ENCODE assay signal across 8 cellular contexts in genomic region chr3:107697855-107698254, GRCh38.
DNase-seq lines count a peak whose midpoint lies in the region; FAIRE-seq and TF ChIP-seq lines count a peak whose summit lies in the region.
"Not testable (repeated sequence)": the region's sequence is repeated elsewhere in the genome, so short reads cannot be mapped to it uniquely, and the experiment has no call there.

No MANE protein-coding gene starts in this region.

- TF ChIP-seq EP300 in esophagus muscularis mucosa (IDR thresholded peaks at IDR 0.05): not testable (repeated sequence)

- dilution Hi-C loops in keratinocyte (cut with MboI; ENCODE audit: extremely low pct_ligation_motif_present, low sequenced_read_pairs): not testable (repeated sequence)

- intact Hi-C loops in Caco-2 (cut with micrococcal nuclease; ENCODE audit: unreplicated experiment); esophagus muscularis mucosa (cut with DNase I): not testable (repeated sequence)

- FAIRE-seq in keratinocyte (lab: Jason Lieb, UNC): not testable (repeated sequence)

- in situ Hi-C loops in brain microvascular endothelial cell (cut with HindIII; ENCODE audit: low pct_ligation_motif_present, low sequenced_read_pairs): not testable (repeated sequence)

- H3K9me3 ChIP-seq in Caco-2; esophagus muscularis mucosa; keratinocyte (ENCODE audit: control insufficient read depth, low read depth, low read length): not testable (repeated sequence)

- 72% methylated on average over 23 of the region's 23 CpGs for whole genome bisulfite sequencing in esophagus muscularis mucosa

- TF ChIP-seq CTCF in Caco-2 (IDR thresholded peaks at IDR 0.05; ENCODE audit: insufficient read depth in 1 of 2, low read depth in 1 of 2, low read length in 1 of 2, severe bottlenecking in 1 of 2, unreplicated experiment in 1 of 2); brain microvascular endothelial cell (IDR thresholded peaks at IDR 0.05; ENCODE audit: low read depth, low read length, missing control alignments); esophagus muscularis mucosa (IDR thresholded peaks at IDR 0.05); keratinocyte (optimal IDR thresholded peaks at IDR 0.05 in 1 of 3, IDR thresholded peaks at IDR 0.05 in 1 of 3, conservative IDR thresholded peaks at IDR 0.05 in 1 of 3; ENCODE audit: extremely low read depth in 1 of 3, insufficient read depth in 2 of 3, low read length in 3 of 3); nephron (IDR thresholded peaks at IDR 0.05; ENCODE audit: unreplicated experiment in 3 of 3): not testable (repeated sequence)

- H3K4me3 ChIP-seq in Caco-2 (ENCODE audit: low read depth, low read length): peak overlapping the region; percentile 44
- peak overlapping the region; percentile 52 for H3K4me3 ChIP-seq in brain microvascular endothelial cell (ENCODE audit: low read depth, low read length)
- peak overlapping the region; percentile 18 to 47 (median 24) for H3K4me3 ChIP-seq in esophagus muscularis mucosa
- peak overlapping the region in 1 of 3 experiments; percentile 8 for H3K4me3 ChIP-seq in keratinocyte (ENCODE audit: control insufficient read depth in 2 of 3, extremely low read depth in 1 of 3, insufficient read depth in 2 of 3, low read depth in 1 of 3, low read length in 3 of 3)

- POLR2A ChIA-PET in Caco-2 (lab: Charles Lee); activated CD4-positive, alpha-beta memory T cell treated with anti-CD3 and anti-CD28 coated beads, Interleukin-2, amount 10 ng/mL, durations not matched to agents 7 days and 5 days (lab: Charles Lee): not testable (repeated sequence)

- BruUV-seq in Caco-2 (replicated peaks; lab: Mats Ljungman, UMichigan): not testable (repeated sequence)

- not testable (repeated sequence) for H4K20me1 ChIP-seq in keratinocyte (ENCODE audit: control insufficient read depth, extremely low read depth, insufficient read depth, low read length)

- not testable (repeated sequence) for H3K36me3 ChIP-seq in Caco-2 (ENCODE audit: control insufficient read depth, insufficient read depth, low read length); brain microvascular endothelial cell (replicated peaks); esophagus muscularis mucosa; keratinocyte (ENCODE audit: control insufficient read depth in 2 of 2, extremely low read depth in 1 of 2, insufficient read depth in 2 of 2, low read length in 2 of 2)

- not testable (repeated sequence) for TF ChIP-seq POLR2A in esophagus muscularis mucosa (IDR thresholded peaks at IDR 0.05; ENCODE audit: low read depth)

- H3K36me3 Mint-ChIP-seq in Caco-2 (ENCODE audit: insufficient read depth, unreplicated experiment); activated CD4-positive, alpha-beta memory T cell treated with anti-CD3 and anti-CD28 coated beads, Interleukin-2, amount 10 ng/mL, durations not matched to agents 7 days and 5 days (ENCODE audit: low read depth); stimulated activated naive CD8-positive, alpha-beta T cell treated with anti-CD3 and anti-CD28 coated beads, Interleukin-15, Interleukin-2, amounts not matched to agents 100 ng/mL and 50 ng/mL, for 24 hours (ENCODE audit: low read depth): not testable (repeated sequence)
- peaks cover 14% of the 10 kb centered on the region for H3K36me3 Mint-ChIP-seq in nephron (ENCODE audit: low read depth)

- H3K27ac Mint-ChIP-seq in Caco-2 (ENCODE audit: unreplicated experiment) (peak overlapping the region; percentile 79), nephron (peak overlapping the region; percentile 47 to 93 (median 78))
- not testable (repeated sequence) for H3K27ac Mint-ChIP-seq in activated CD4-positive, alpha-beta memory T cell treated with anti-CD3 and anti-CD28 coated beads, Interleukin-2, amount 10 ng/mL, durations not matched to agents 7 days and 5 days; stimulated activated naive CD8-positive, alpha-beta T cell treated with anti-CD3 and anti-CD28 coated beads, Interleukin-15, Interleukin-2, amounts not matched to agents 100 ng/mL and 50 ng/mL, for 24 hours

- H3K27ac ChIP-seq in brain microvascular endothelial cell; esophagus muscularis mucosa (replicated peaks in 1 of 4); keratinocyte (ENCODE audit: control insufficient read depth, insufficient read depth, low read length): not testable (repeated sequence)

- H3K4me2 ChIP-seq in keratinocyte (ENCODE audit: control insufficient read depth, extremely low read depth, insufficient read depth, low read depth, low read length): peak overlapping the region; percentile 56

- H3K4me1 ChIP-seq in Caco-2: not testable (repeated sequence)
- peaks cover 0 to 15% (median 13%) of the 10 kb centered on the region in 4 donors for H3K4me1 ChIP-seq in esophagus muscularis mucosa
- H3K4me1 ChIP-seq in keratinocyte (ENCODE audit: control insufficient read depth, extremely low read depth, insufficient read depth, low read length): peaks cover 15% of the 10 kb centered on the region

- CTCF ChIA-PET in Caco-2 (lab: Charles Lee): interaction anchor here (1.1 kb wide), 1 partner anchor 12 kb away, joined by 3 read pairs; no protein-coding TSS in a partner anchor
- CTCF ChIA-PET in activated CD4-positive, alpha-beta memory T cell treated with anti-CD3 and anti-CD28 coated beads, Interleukin-2, amount 10 ng/mL, durations not matched to agents 7 days and 5 days (lab: Charles Lee): not testable (repeated sequence)

- DNase-seq in Caco-2: peak; percentile 12 to 38
- peak; percentile 12 for DNase-seq in NCI-H2171 (lab: John Stamatoyannopoulos, UW)
- not testable (repeated sequence) for DNase-seq in activated CD4-positive, alpha-beta memory T cell treated with anti-CD3 and anti-CD28 coated beads, Interleukin-2, amount 10 ng/mL, durations not matched to agents 7 days and 5 days; brain microvascular endothelial cell; esophagus muscularis mucosa (ENCODE audit: extremely low spot score); keratinocyte (ENCODE audit: low read depth, low spot score)

- not testable (repeated sequence) for H3K27me3 ChIP-seq in Caco-2 (replicated peaks; ENCODE audit: control insufficient read depth, insufficient read depth, low read length); brain microvascular endothelial cell (replicated peaks); esophagus muscularis mucosa; keratinocyte (ENCODE audit: control insufficient read depth, extremely low read depth, insufficient read depth, low read length)

- peak overlapping the region; percentile 77 for H3K4me3 Mint-ChIP-seq in Caco-2 (ENCODE audit: unreplicated experiment)
- peak overlapping the region; percentile 69 for H3K4me3 Mint-ChIP-seq in activated CD4-positive, alpha-beta memory T cell treated with anti-CD3 and anti-CD28 coated beads, Interleukin-2, amount 10 ng/mL, durations not matched to agents 7 days and 5 days
- H3K4me3 Mint-ChIP-seq in nephron: peak overlapping the region; percentile 82 to 85 (median 83)
- peak overlapping the region; percentile 71 for H3K4me3 Mint-ChIP-seq in stimulated activated naive CD8-positive, alpha-beta T cell treated with anti-CD3 and anti-CD28 coated beads, Interleukin-15, Interleukin-2, amounts not matched to agents 100 ng/mL and 50 ng/mL, for 24 hours

- H3K9me1 ChIP-seq in keratinocyte (ENCODE audit: control insufficient read depth, extremely low read depth, insufficient read depth, low read length): not testable (repeated sequence)

- peak overlapping the region; percentile 49 for H2AFZ ChIP-seq in keratinocyte (ENCODE audit: control insufficient read depth, low read length)

- not testable (repeated sequence) for H3K27me3 Mint-ChIP-seq in Caco-2 (ENCODE audit: insufficient read depth, unreplicated experiment); activated CD4-positive, alpha-beta memory T cell treated with anti-CD3 and anti-CD28 coated beads, Interleukin-2, amount 10 ng/mL, durations not matched to agents 7 days and 5 days; nephron (ENCODE audit: low read depth); stimulated activated naive CD8-positive, alpha-beta T cell treated with anti-CD3 and anti-CD28 coated beads, Interleukin-15, Interleukin-2, amounts not matched to agents 100 ng/mL and 50 ng/mL, for 24 hours

- not testable (repeated sequence) for H3K9me3 Mint-ChIP-seq in Caco-2 (ENCODE audit: unreplicated experiment); activated CD4-positive, alpha-beta memory T cell treated with anti-CD3 and anti-CD28 coated beads, Interleukin-2, amount 10 ng/mL, durations not matched to agents 7 days and 5 days; nephron; stimulated activated naive CD8-positive, alpha-beta T cell treated with anti-CD3 and anti-CD28 coated beads, Interleukin-15, Interleukin-2, amounts not matched to agents 100 ng/mL and 50 ng/mL, for 24 hours

- peak overlapping the region; percentile 9 for H3K9ac ChIP-seq in keratinocyte (ENCODE audit: control insufficient read depth, extremely low read depth, insufficient read depth, low read length)

- not testable (repeated sequence) for H3K4me1 Mint-ChIP-seq in Caco-2 (ENCODE audit: low read depth, unreplicated experiment); activated CD4-positive, alpha-beta memory T cell treated with anti-CD3 and anti-CD28 coated beads, Interleukin-2, amount 10 ng/mL, durations not matched to agents 7 days and 5 days
- H3K4me1 Mint-ChIP-seq in nephron: peaks cover 11% of the 10 kb centered on the region
- peaks cover 20% of the 10 kb centered on the region for H3K4me1 Mint-ChIP-seq in stimulated activated naive CD8-positive, alpha-beta T cell treated with anti-CD3 and anti-CD28 coated beads, Interleukin-15, Interleukin-2, amounts not matched to agents 100 ng/mL and 50 ng/mL, for 24 hours (ENCODE audit: low read depth)

- H3K79me2 ChIP-seq in keratinocyte (ENCODE audit: control insufficient read depth, insufficient read depth, low read length): not testable (repeated sequence)
